ENCODE assay signal across 8 cellular contexts in the genomic region with DNA sequence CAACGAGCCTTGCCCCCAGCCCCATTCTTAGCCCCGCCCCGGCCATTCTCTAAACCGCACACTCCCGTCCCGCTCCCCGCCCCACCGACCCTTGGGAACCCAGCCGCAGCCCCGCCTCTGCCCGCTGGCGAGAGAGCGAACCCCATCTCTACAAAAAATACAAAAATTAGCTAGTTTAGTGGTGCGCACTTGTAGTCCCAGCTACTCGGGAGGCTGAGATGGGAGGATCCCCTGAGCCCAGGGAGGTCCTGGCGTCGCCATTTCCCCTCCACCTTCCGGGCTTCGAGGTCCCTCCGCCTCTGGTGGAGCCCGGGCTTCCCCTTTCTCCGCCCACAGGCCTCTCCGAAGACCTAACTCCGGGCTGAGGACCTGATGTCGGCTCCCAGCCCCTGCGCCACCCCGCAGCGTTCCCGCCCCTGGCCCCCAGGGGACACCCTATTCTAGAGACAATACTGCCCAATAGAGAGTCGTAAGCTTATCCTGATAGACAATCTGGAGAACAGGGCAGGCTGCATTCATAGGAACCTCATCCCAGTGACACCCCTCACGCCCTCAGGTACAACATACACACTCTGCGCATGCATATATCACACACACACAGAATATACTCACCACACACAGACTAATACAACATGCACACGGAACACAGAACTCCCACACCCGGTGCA. TPM values are rescaled to one million over a fixed set of nuclear protein-coding genes. Genes with fewer than 3 reads are reported as not detected.
A peak's percentile ranks its signal among the peaks of the same experiment; 100 is the strongest.
DNase-seq lines count a peak whose midpoint lies in the region; ATAC-seq and TF ChIP-seq lines count a peak whose summit lies in the region.

No MANE protein-coding gene starts in this region.

- H3K4me1 ChIP-seq in CD8-positive, alpha-beta T cell (ENCODE audit: insufficient read depth, low read length) = peaks cover 16% of the 10 kb centered on the region
- H3K4me1 ChIP-seq in thymus (ENCODE audit: control insufficient read depth, insufficient read depth, low read length) = peaks cover 8% of the 10 kb centered on the region

- intact Hi-C loops in CD8-positive, alpha-beta T cell (cut with DNase I, micrococcal nuclease) = loop anchor here (5.0 to 10.0 kb wide), 3 partner anchors 35 to 583 kb away; a partner anchor contains a TSS
- intact Hi-C loops in dorsolateral prefrontal cortex (cut with DNase I) = no loop called here

- no peaks in the 10 kb centered on the region for H3K9me3 ChIP-seq in CD8-positive, alpha-beta T cell (ENCODE audit: low read length)
- no peaks in the 10 kb centered on the region for H3K9me3 ChIP-seq in thymus (ENCODE audit: control insufficient read depth)

- DNase-seq in CD8-positive, alpha-beta T cell = peak in 6 of 7 experiments; percentile 44 to 74 (median 59)
- DNase-seq in activated CD4-positive, CD25-positive, alpha-beta regulatory T cell treated with anti-CD3 and anti-CD28 coated beads, Interleukin-2, amount 50 U/mL, for 16 hours (ENCODE audit: low read depth, low spot score) = peak; percentile 38
- DNase-seq in dorsolateral prefrontal cortex (no peak), naive B cell (peak; percentile 63), NCI-H2029 treated with DMSO at 0.1 percent for 48 hours (lab: John Stamatoyannopoulos, UW) (no peak)

- H3K36me3 ChIP-seq in CD8-positive, alpha-beta T cell (ENCODE audit: insufficient read depth, low read length) = no peaks in the 10 kb centered on the region
- H3K36me3 ChIP-seq in thymus (ENCODE audit: control insufficient read depth, insufficient read depth) = no peaks in the 10 kb centered on the region

- peaks cover 2% of the 10 kb centered on the region for H3K36me3 Mint-ChIP-seq in CD8-positive, alpha-beta T cell
- H3K36me3 Mint-ChIP-seq in naive B cell = no peaks in the 10 kb centered on the region

- peak overlapping the region; percentile 89 for H3K4me3 ChIP-seq in CD8-positive, alpha-beta T cell (ENCODE audit: low read depth, low read length)
- H3K4me3 ChIP-seq in dorsolateral prefrontal cortex (peak overlapping the region in 55 of 59 donors; percentile 59 to 96 (median 78)), thymus (ENCODE audit: low read length) (peak overlapping the region; percentile 53)

- no peak for TF ChIP-seq CTCF in CD8-positive, alpha-beta T cell (IDR thresholded peaks at IDR 0.05)
- no peak for TF ChIP-seq CTCF in dorsolateral prefrontal cortex (IDR thresholded peaks at IDR 0.05 in 54 of 56, conservative IDR thresholded peaks at IDR 0.05 in 2 of 56; ENCODE audit: low read depth in 1 of 56, partially characterized antibody in 56 of 56)

- H3K4me1 Mint-ChIP-seq in CD8-positive, alpha-beta T cell (ENCODE audit: low read depth) = peaks cover 17% of the 10 kb centered on the region
- peaks cover 21 to 23% (median 22%) of the 10 kb centered on the region in 3 donors for H3K4me1 Mint-ChIP-seq in naive B cell

- ATAC-seq in CD8-positive, alpha-beta T cell = peak; percentile 26
- ATAC-seq in HG02759 (IDR thresholded peaks at IDR 0.05; ENCODE audit: unreplicated experiment) (peak; percentile 35), naive B cell (ENCODE audit: low read depth in 2 of 2) (peak; percentile 54 to 57), HG02938 (IDR thresholded peaks at IDR 0.05; ENCODE audit: unreplicated experiment) (no peak)

- H3K27ac ChIP-seq in CD8-positive, alpha-beta T cell (ENCODE audit: low read depth, low read length) = peak overlapping the region; percentile 76
- H3K27ac ChIP-seq in dorsolateral prefrontal cortex (peak overlapping the region in 48 of 59 donors; percentile 9 to 93 (median 80)), thymus (ENCODE audit: low read depth) (peak overlapping the region; percentile 44)

- POLR2A ChIA-PET in CD8-positive, alpha-beta T cell (lab: Charles Lee) = interaction anchor here (1.4 to 4.3 kb wide), 7 partner anchors 8 to 186 kb away, joined by 3 to 40 read pairs (median 6); a partner anchor contains a TSS

- CTCF ChIA-PET in CD8-positive, alpha-beta T cell (lab: Charles Lee) = interaction anchor here (0.6 to 3.3 kb wide), 4 partner anchors 15 to 321 kb away, joined by 3 to 17 read pairs (median 3); a partner anchor contains a TSS

- H3K27me3 ChIP-seq in CD8-positive, alpha-beta T cell (ENCODE audit: insufficient read depth, low read length) = no peaks in the 10 kb centered on the region
- peaks cover 0 to 14% (median 6%) of the 10 kb centered on the region in 45 donors for H3K27me3 ChIP-seq in dorsolateral prefrontal cortex
- H3K27me3 ChIP-seq in thymus (ENCODE audit: control insufficient read depth, insufficient read depth) = peaks cover 16% of the 10 kb centered on the region

- H3K27ac Mint-ChIP-seq in CD8-positive, alpha-beta T cell = peak overlapping the region; percentile 91
- peak overlapping the region; percentile 83 to 94 (median 89) for H3K27ac Mint-ChIP-seq in naive B cell

- 12% methylated on average over 34 of the region's 34 CpGs for WGBS in thymus

- H3K4me3 Mint-ChIP-seq in CD8-positive, alpha-beta T cell = peak overlapping the region; percentile 89
- H3K4me3 Mint-ChIP-seq in naive B cell = peak overlapping the region; percentile 77 to 95 (median 93)

- no peaks in the 10 kb centered on the region for H3K9me3 Mint-ChIP-seq in CD8-positive, alpha-beta T cell
- H3K9me3 Mint-ChIP-seq in naive B cell = no peaks in the 10 kb centered on the region

- peaks cover 14% of the 10 kb centered on the region for H3K27me3 Mint-ChIP-seq in CD8-positive, alpha-beta T cell (ENCODE audit: low read depth)
- no peaks in the 10 kb centered on the region for H3K27me3 Mint-ChIP-seq in naive B cell

RNA-seq across cellular contexts. Expression of a gene that starts 0.5 kb away (rescaled TPM):
- total RNA-seq in CD8-positive, alpha-beta T cell = 1 to 10 TPM; 2.0 to 2.8 TPM
- 10 to 100 TPM in 2 of 120 experiments, 1 to 10 TPM in 118; 2.1 to 11.7 (median 5.2) TPM for total RNA-seq in dorsolateral prefrontal cortex
- polyA plus RNA-seq in naive B cell (ENCODE audit: low read depth in 6 of 6) (1 to 10 TPM in 3 of 6 donors, under 1 TPM in 2, not detected in 1; 0.29 to 2.3 (median 1.1) TPM), thymus (11.3 TPM)

RNA-seq across cellular contexts. Expression of a gene that starts 5.5 kb away (rescaled TPM):
- total RNA-seq in CD8-positive, alpha-beta T cell = 10 to 100 TPM; 13.9 to 14.1 TPM
- total RNA-seq in dorsolateral prefrontal cortex = 10 to 100 TPM; 12.0 to 55.8 (median 25.0) TPM
- polyA plus RNA-seq in naive B cell (ENCODE audit: low read depth in 6 of 6) (10 to 100 TPM; 11.6 to 22.6 (median 18.2) TPM), thymus (81.9 TPM)

RNA-seq across cellular contexts. Expression of a gene that starts 7.6 kb away (rescaled TPM):
- 1,000 to 10,000 TPM; 3,569 to 3,587 TPM for total RNA-seq in CD8-positive, alpha-beta T cell
- total RNA-seq in dorsolateral prefrontal cortex = 100 to 1,000 TPM; 343 to 754 (median 490) TPM
- 1,000 to 10,000 TPM; 5,077 to 6,780 (median 5,627) TPM for polyA plus RNA-seq in naive B cell (ENCODE audit: low read depth in 6 of 6)
- 1,777 TPM for polyA plus RNA-seq in thymus

RNA-seq across cellular contexts. Expression of a gene that starts 13.9 kb away (rescaled TPM):
- 1 to 10 TPM in 1 of 2 experiments, under 1 TPM in 1; 0.73 to 1.1 TPM for total RNA-seq in CD8-positive, alpha-beta T cell
- total RNA-seq in dorsolateral prefrontal cortex = 10 to 100 TPM in 16 of 120 experiments, 1 to 10 TPM in 104; 2.0 to 22.8 (median 6.6) TPM
- 1 to 10 TPM in 1 of 6 donors, under 1 TPM in 1, not detected in 4; 0.93 to 1.2 TPM for polyA plus RNA-seq in naive B cell (ENCODE audit: low read depth in 6 of 6)
- 9.2 TPM for polyA plus RNA-seq in thymus

RNA-seq across cellular contexts. Expression of a gene that starts 16.4 kb away (rescaled TPM):
- total RNA-seq in CD8-positive, alpha-beta T cell = 1 to 10 TPM; 3.4 to 3.6 TPM
- 1 to 10 TPM in 118 of 120 experiments, under 1 TPM in 2; 0.96 to 5.8 (median 2.4) TPM for total RNA-seq in dorsolateral prefrontal cortex
- polyA plus RNA-seq in naive B cell (ENCODE audit: low read depth in 6 of 6) (10 to 100 TPM; 14.5 to 26.1 (median 19.6) TPM), thymus (5.1 TPM)

Comparison
In these comparisons a context has a peak if more than half of its experiments do, and no peak if none do; other contexts are left out.
1. DNase-seq: peak in CD8-positive, alpha-beta T cell (6 of 7), activated CD4-positive, CD25-positive, alpha-beta regulatory T cell treated with anti-CD3 and anti-CD28 coated beads, Interleukin-2, amount 50 U/mL, for 16 hours (single experiment) and naive B cell (single experiment); none in dorsolateral prefrontal cortex (0 of 10) and NCI-H2029 treated with DMSO at 0.1 percent for 48 hours (single experiment).
2. RNA of a gene that starts 7.6 kb away (total RNA-seq): 3,569 to 3,587 TPM in CD8-positive, alpha-beta T cell; 343 to 754 TPM in dorsolateral prefrontal cortex; every median in the first group is over 4 times any median in the second.
3. intact Hi-C loops: an anchor here in CD8-positive, alpha-beta T cell (5.0 to 10.0 kb wide); none called in dorsolateral prefrontal cortex.
4. Peak in every context shown above with its lines, with median percentiles within 50 percentile points of each other: H3K27ac ChIP-seq and H3K4me3 ChIP-seq.